In the genomic region with DNA sequence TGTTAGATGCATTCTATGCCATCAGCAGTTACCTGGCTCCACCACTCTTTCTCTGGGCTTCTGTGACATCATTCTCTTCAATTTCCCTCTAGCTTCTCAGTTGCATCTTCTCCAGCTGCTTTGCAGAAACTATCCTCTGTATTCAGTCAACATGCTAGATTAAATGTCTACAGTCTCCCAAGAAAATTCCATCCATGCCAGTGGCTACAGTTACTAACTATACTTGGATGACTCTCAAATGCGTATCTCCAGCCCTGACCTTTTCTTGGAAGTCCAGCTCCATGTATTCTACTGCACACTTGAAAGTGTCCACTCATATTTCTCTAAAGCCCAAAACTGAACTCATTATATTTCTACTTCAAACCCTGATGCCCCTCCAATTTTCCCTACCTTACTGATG, we compare ENCODE assay signal across 11 cellular contexts.
"Had no signal": no experiment of that assay in that cellular context is flagged by ENCODE, and none has a peak within 500 bp of the region (broad histone marks: within the 10 kb centered on the region; RNA-seq: fewer than 3 reads in every experiment).

No MANE protein-coding gene starts in this region.

- H3K4me2 ChIP-seq: smooth muscle cell had no signal

- H3K36me3 ChIP-seq: tibial nerve, vagina had no signal

- H3K4me1 ChIP-seq: tibial nerve, vagina had no signal

- ATAC-seq: naive thymus-derived CD4-positive, alpha-beta T cell; stimulated activated effector memory CD8-positive, alpha-beta T cell treated with anti-CD3 and anti-CD28 coated beads, Interleukin-12 subunit alpha, Interleukin-12 subunit beta, amount 100 ng/mL, for 72 hours; WTC11 had no signal

- H3K4me3 ChIP-seq: lung, smooth muscle cell, tibial nerve, vagina had no signal

- H3K27ac ChIP-seq: tibial nerve, vagina had no signal

- H3K27me3 ChIP-seq: tibial nerve, vagina had no signal

- DNase-seq: activated CD4-positive, alpha-beta T cell treated with anti-CD3 and anti-CD28 coated beads, Interleukin-2, amount 10 ng/mL, durations not matched to agents 24 days and 14 days; activated naive CD4-positive, alpha-beta T cell treated with Interleukin-2 at 50 U/mL for 16 hours; midbrain; naive thymus-derived CD4-positive, alpha-beta T cell; T-helper 1 cell had no signal

- H3K9me3 ChIP-seq: vagina had no signal
